Comparison of ENCODE assay signal across 23 cellular contexts in the genomic region with DNA sequence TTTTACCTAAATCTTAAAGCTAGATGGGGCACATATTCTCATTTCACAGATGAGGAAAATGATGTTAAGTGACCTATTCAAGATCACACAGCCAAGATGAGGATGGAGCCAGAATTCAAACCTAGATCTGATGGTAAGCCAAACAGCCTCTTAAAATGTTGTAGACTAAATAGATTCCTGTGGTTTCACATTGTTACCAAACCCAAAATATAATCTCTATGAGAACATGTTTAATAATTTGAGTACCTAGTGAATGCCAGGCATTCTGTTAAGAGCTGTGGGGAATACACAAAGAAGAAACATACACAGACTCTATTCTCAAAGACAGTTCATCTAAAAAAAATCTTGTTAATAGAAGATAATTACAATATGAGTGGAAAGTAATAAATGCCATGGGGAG. TPM values are rescaled to one million over a fixed set of nuclear protein-coding genes. Genes with fewer than 3 reads are reported as not detected.
A peak's percentile ranks its signal among the peaks of the same experiment; 100 is the strongest.
DNase-seq lines count a peak whose midpoint lies in the region; ATAC-seq and TF ChIP-seq lines count a peak whose summit lies in the region.
"Had no signal": no experiment of that assay in that cellular context is flagged by ENCODE, and none has a peak within 500 bp of the region (broad histone marks: within the 10 kb centered on the region; RNA-seq: fewer than 3 reads in every experiment).

No MANE protein-coding gene starts in this region.

- H4K20me1 ChIP-seq in fibroblast of lung (ENCODE audit: control insufficient read depth, extremely low read depth, insufficient read depth, low read length): no peaks in the 10 kb centered on the region

- H3K9me3 ChIP-seq in fibroblast of lung (ENCODE audit: control insufficient read depth, insufficient read depth, low read depth, low read length): no peaks in the 10 kb centered on the region
- no peaks in the 10 kb centered on the region for H3K9me3 ChIP-seq in psoas muscle
- H3K9me3 ChIP-seq in tibial artery: no peaks in the 10 kb centered on the region

- no peak overlapping the region for H2AFZ ChIP-seq in fibroblast of lung (ENCODE audit: low read length)

- no peaks in the 10 kb centered on the region for H3K4me1 ChIP-seq in fibroblast of lung (ENCODE audit: control insufficient read depth, extremely low read depth, insufficient read depth, low read length)
- H3K4me1 ChIP-seq in psoas muscle: peaks cover 35% of the 10 kb centered on the region
- no peaks in the 10 kb centered on the region for H3K4me1 ChIP-seq in tibial artery

- no peak overlapping the region for H3K4me3 ChIP-seq in fibroblast of lung (replicated peaks in 1 of 4; ENCODE audit: control extremely low read depth in 1 of 4, insufficient read depth in 1 of 4, low read depth in 3 of 4, low read length in 4 of 4)
- H3K4me3 ChIP-seq in psoas muscle: no peak overlapping the region
- H3K4me3 ChIP-seq in tibial artery: no peak overlapping the region

- no peak for TF ChIP-seq CTCF in fibroblast of lung (conservative IDR thresholded peaks at IDR 0.05 in 1 of 2, IDR thresholded peaks at IDR 0.05 in 1 of 2; ENCODE audit: low read depth in 1 of 2, low read length in 2 of 2)
- TF ChIP-seq CTCF in psoas muscle (IDR thresholded peaks at IDR 0.05): no peak
- TF ChIP-seq CTCF in tibial artery (IDR thresholded peaks at IDR 0.05): no peak

- H3K4me2 ChIP-seq in fibroblast of lung (ENCODE audit: extremely low read depth, insufficient read depth, low read length): no peak overlapping the region

- DNase-seq in AG20443 (ENCODE audit: low spot score) (peak; percentile 58), LHCN-M2 (ENCODE audit: low read depth) (peak; percentile 25), fibroblast of lung (ENCODE audit: low read depth in 2 of 2) (peak; percentile 3 to 82), psoas muscle (no peak), DMS153 treated with DMSO at 0.1 percent for 48 hours (lab: John Stamatoyannopoulos, UW; ENCODE audit: unreplicated experiment) (no peak), tibial artery (no peak)
- DNase-seq: activated CD4-positive, alpha-beta T cell treated with anti-CD3 and anti-CD28 coated beads, Interleukin-2, amount 10 ng/mL, durations not matched to agents 24 days and 14 days; activated naive CD4-positive, alpha-beta T cell treated with anti-CD3 and anti-CD28 coated beads, Interleukin-2, amount 50 U/mL, for 16 hours; activated T-cell treated with anti-CD3 and anti-CD28 coated beads, Interleukin-2, amount 50 U/mL, for 72 hours; aorta; CD8-positive, alpha-beta T cell; effector memory CD4-positive, alpha-beta T cell; HFFc6; KBM-7; kidney; NCI-H1417 treated with DMSO at 0.1 percent for 48 hours; OCI-M1; small intestine; stimulated activated CD4-positive, alpha-beta T cell treated with anti-CD3 and anti-CD28 coated beads, Interleukin-2, amount 100 ng/mL, for 24 hours; substantia nigra; WERI-Rb-1 had no signal

- H3K79me2 ChIP-seq in fibroblast of lung (ENCODE audit: control insufficient read depth, insufficient read depth, low read length): no peaks in the 10 kb centered on the region

- no peaks in the 10 kb centered on the region for H3K36me3 ChIP-seq in fibroblast of lung (ENCODE audit: control insufficient read depth, insufficient read depth, low read length)
- H3K36me3 ChIP-seq in psoas muscle (ENCODE audit: insufficient read depth in 1 of 2, low read depth in 1 of 2): no peaks in the 10 kb centered on the region
- no peaks in the 10 kb centered on the region for H3K36me3 ChIP-seq in tibial artery
- H3K36me3 ChIP-seq: WERI-Rb-1 had no signal

- intact Hi-C loops in psoas muscle (cut with DNase I) (no loop called here), tibial artery (cut with DNase I; ENCODE audit: low total_unique reads) (no loop called here)

- no peak for ATAC-seq in psoas muscle
- ATAC-seq in HG02852 (IDR thresholded peaks at IDR 0.05; ENCODE audit: unreplicated experiment): no peak
- ATAC-seq: activated T-cell treated with anti-CD3 and anti-CD28 coated beads, Interleukin-2, amount 50 U/mL, for 72 hours; CD8-positive, alpha-beta T cell; esophagus mucosa had no signal

- H3K27me3 ChIP-seq in fibroblast of lung (ENCODE audit: control insufficient read depth, insufficient read depth, low read length): no peaks in the 10 kb centered on the region
- no peaks in the 10 kb centered on the region for H3K27me3 ChIP-seq in psoas muscle (ENCODE audit: insufficient read depth in 3 of 3, low read length in 2 of 3)
- H3K27me3 ChIP-seq in tibial artery: no peaks in the 10 kb centered on the region

- H3K9ac ChIP-seq in fibroblast of lung (ENCODE audit: insufficient read depth, low read length): no peak overlapping the region

- H3K27ac ChIP-seq in fibroblast of lung (ENCODE audit: insufficient read depth, low read length) (no peak overlapping the region), psoas muscle (peak overlapping the region; percentile 77), tibial artery (no peak overlapping the region)
- H3K27ac ChIP-seq: WERI-Rb-1 had no signal

RNA-seq across cellular contexts. Expression of a gene that starts 25.2 kb away (rescaled TPM):
- total RNA-seq in LHCN-M2 (2014; rRNA removed) (7.4 and 7.8 TPM in 2 replicates), fibroblast of lung (6.8 and 8.7 TPM in 2 replicates), psoas muscle (10 to 100 TPM; 32.7 to 52.4 (median 36.2) TPM)
- 3.2 TPM for polyA plus RNA-seq in LHCN-M2 (2012)
- polyA plus RNA-seq in fibroblast of lung (3.8 and 3.9 TPM in 2 replicates), psoas muscle (10 to 100 TPM in 2 of 3 donors, 1 to 10 TPM in 1; 3.2 to 36.5 (median 11.1) TPM)
- polyA plus RNA-seq in fibroblast of lung (2012): 2.6 and 3.0 TPM in 2 replicates
- 0.12 and 1.9 TPM in 2 replicates for polyA minus RNA-seq in fibroblast of lung (ENCODE audit: low replicate concordance)

Comparison
In these comparisons a context has a peak if more than half of its experiments do, and no peak if none do; other contexts are left out.
1. DNase-seq: peak in AG20443 (single experiment), LHCN-M2 (single experiment) and fibroblast of lung (2 of 2); none in psoas muscle (0 of 2), DMS153 treated with DMSO at 0.1 percent for 48 hours (single experiment) and tibial artery (0 of 2).